ENCODE assay signal across 14 cellular contexts in the genomic region with DNA sequence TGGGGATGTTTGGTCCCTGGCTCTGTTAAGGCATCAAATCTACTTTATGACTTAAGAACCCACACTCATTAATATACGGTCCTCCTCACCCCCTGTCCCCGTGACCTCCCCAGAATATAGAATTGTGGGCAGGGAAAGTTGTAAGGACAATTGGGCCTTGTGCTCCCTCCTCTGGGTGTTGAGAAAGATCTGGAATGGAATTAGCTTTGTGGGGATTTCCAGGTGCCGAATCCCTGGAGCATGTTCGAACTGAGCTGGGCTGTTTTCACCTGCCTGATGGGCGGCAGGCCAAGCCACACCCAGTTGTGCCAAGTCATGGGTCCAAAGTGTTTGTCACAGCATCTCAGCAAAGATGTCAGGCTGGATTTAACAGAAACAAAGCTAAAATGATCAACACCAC.
A peak's percentile ranks its signal among the peaks of the same experiment; 100 is the strongest.
DNase-seq lines count a peak whose midpoint lies in the region; ATAC-seq, FAIRE-seq and TF ChIP-seq lines count a peak whose summit lies in the region.
"Had no signal": no experiment of that assay in that cellular context is flagged by ENCODE, and none has a peak within 500 bp of the region (broad histone marks: within the 10 kb centered on the region; RNA-seq: fewer than 3 reads in every experiment).

No MANE protein-coding gene starts in this region.

- no peaks in the 10 kb centered on the region for H3K27me3 ChIP-seq in endothelial cell of umbilical vein (ENCODE audit: control insufficient read depth in 2 of 2, insufficient read depth in 2 of 2, low read length in 2 of 2)
- H3K27me3 ChIP-seq in muscle layer of duodenum (ENCODE audit: low read depth, low read length): no peaks in the 10 kb centered on the region
- H3K27me3 ChIP-seq in heart right ventricle: no peaks in the 10 kb centered on the region

- H2AFZ ChIP-seq in endothelial cell of umbilical vein (ENCODE audit: low read depth, low read length): peak overlapping the region; percentile 38

- CTCF ChIA-PET in endothelial cell of umbilical vein (lab: Charles Lee): interaction anchor here (2.1 kb wide), 1 partner anchor 135 kb away, joined by 10 read pairs; no protein-coding TSS in a partner anchor

- no peaks in the 10 kb centered on the region for H3K79me2 ChIP-seq in endothelial cell of umbilical vein (ENCODE audit: control insufficient read depth, insufficient read depth, low read length)

- WGBS in heart right ventricle, 2 donors: 71 to 89% methylated on average over 5 of the region's 5 CpGs

- H3K9me3 ChIP-seq in endothelial cell of umbilical vein (replicated peaks; ENCODE audit: control insufficient read depth, insufficient read depth, low read length) (no peaks in the 10 kb centered on the region), muscle layer of duodenum (ENCODE audit: control insufficient read depth in 1 of 2, low read length in 2 of 2) (no peaks in the 10 kb centered on the region), heart right ventricle (peaks cover 0 to 4% (median 0%) of the 10 kb centered on the region in 11 donors)
- H3K9me3 ChIP-seq: lower lobe of right lung, thoracic aorta had no signal

- DNase-seq in COR-L47 (lab: John Stamatoyannopoulos, UW) (peak; percentile 32), NCI-H2196 treated with DMSO at 0.1 percent for 48 hours (lab: John Stamatoyannopoulos, UW; ENCODE audit: unreplicated experiment) (peak; percentile 35), endothelial cell of umbilical vein (ENCODE audit: low read depth, low spot score) (no peak), heart right ventricle (no peak), DMS153 treated with DMSO at 0.1 percent for 48 hours (lab: John Stamatoyannopoulos, UW; ENCODE audit: unreplicated experiment) (no peak), UCSD-AML1 (lab: John Stamatoyannopoulos, UW; ENCODE audit: unreplicated experiment) (no peak)
- DNase-seq: activated CD8-positive, alpha-beta memory T cell treated with anti-CD3 and anti-CD28 coated beads for 24 hours; lower lobe of right lung; NCI-H1048; T-helper 9 cell had no signal

- H3K4me1 ChIP-seq in endothelial cell of umbilical vein (ENCODE audit: control insufficient read depth, extremely low read depth, insufficient read depth, low read length) (peaks cover 12% of the 10 kb centered on the region), muscle layer of duodenum (ENCODE audit: control insufficient read depth in 1 of 2, insufficient read depth in 2 of 2, low read length in 2 of 2) (peaks cover 6 to 7% of the 10 kb centered on the region in 2 donors), heart right ventricle (peaks cover 6 to 28% (median 18%) of the 10 kb centered on the region in 9 donors)

- H3K4me3 ChIP-seq in endothelial cell of umbilical vein (replicated peaks in 1 of 3; ENCODE audit: insufficient read depth in 1 of 3, low read depth in 1 of 3, low read length in 3 of 3) (no peak overlapping the region), muscle layer of duodenum (ENCODE audit: low read depth in 1 of 2, low read length in 2 of 2) (no peak overlapping the region), heart right ventricle (no peak overlapping the region)
- H3K4me3 ChIP-seq: lower lobe of right lung, thoracic aorta had no signal

- H3K9me1 ChIP-seq in endothelial cell of umbilical vein (replicated peaks; ENCODE audit: control insufficient read depth, extremely low read depth, insufficient read depth, low read length): no peaks in the 10 kb centered on the region

- H3K36me3 ChIP-seq in endothelial cell of umbilical vein (ENCODE audit: control insufficient read depth in 2 of 2, extremely low read depth in 1 of 2, insufficient read depth in 2 of 2, low read length in 2 of 2): no peaks in the 10 kb centered on the region
- H3K36me3 ChIP-seq in muscle layer of duodenum (ENCODE audit: control insufficient read depth in 1 of 2, insufficient read depth in 2 of 2, low read length in 2 of 2): no peaks in the 10 kb centered on the region
- H3K36me3 ChIP-seq in heart right ventricle: no peaks in the 10 kb centered on the region
- H3K36me3 ChIP-seq: lower lobe of right lung, thoracic aorta had no signal

- no peak overlapping the region for H3K27ac ChIP-seq in endothelial cell of umbilical vein (ENCODE audit: insufficient read depth, low read depth, low read length)
- peak overlapping the region; percentile 85 for H3K27ac ChIP-seq in muscle layer of duodenum (ENCODE audit: low read length)
- no peak overlapping the region for H3K27ac ChIP-seq in heart right ventricle
- H3K27ac ChIP-seq: HL-60, lower lobe of right lung, thoracic aorta had no signal

- no peak overlapping the region for H3K9ac ChIP-seq in endothelial cell of umbilical vein (replicated peaks; ENCODE audit: extremely low read depth, insufficient read depth, low read length)

- POLR2A ChIA-PET in endothelial cell of umbilical vein (lab: Charles Lee): no interaction called here

- TF ChIP-seq CTCF in endothelial cell of umbilical vein (IDR thresholded peaks at IDR 0.05; ENCODE audit: extremely low read depth in 1 of 2, insufficient read depth in 1 of 2, low read depth in 1 of 2, low read length in 2 of 2) (no peak), heart right ventricle (IDR thresholded peaks at IDR 0.05) (no peak)

- no peaks in the 10 kb centered on the region for H4K20me1 ChIP-seq in endothelial cell of umbilical vein (replicated peaks; ENCODE audit: control insufficient read depth, extremely low read depth, insufficient read depth, low read length)

- TF ChIP-seq POLR2A in endothelial cell of umbilical vein (IDR thresholded peaks at IDR 0.05; ENCODE audit: low read depth, low read length): no peak

- no TSS peak for BruUV-seq in endothelial cell of umbilical vein (replicated peaks; lab: Mats Ljungman, UMichigan)

- dilution Hi-C loops in endothelial cell of umbilical vein (cut with MboI; ENCODE audit: extremely low pct_ligation_motif_present, low sequenced_read_pairs): no loop called here

- intact Hi-C loops in endothelial cell of umbilical vein (cut with micrococcal nuclease): no loop called here
- intact Hi-C loops in heart right ventricle (cut with DNase I): loop anchor here (5.0 to 10.0 kb wide), 10 partner anchors 127 to 418 kb away; no protein-coding TSS in a partner anchor

- FAIRE-seq in endothelial cell of umbilical vein (lab: Jason Lieb, UNC): no peak

- no peak overlapping the region for H3K4me2 ChIP-seq in endothelial cell of umbilical vein (ENCODE audit: insufficient read depth, low read length)

- ATAC-seq in heart right ventricle (no peak), HG02588 (IDR thresholded peaks at IDR 0.05; ENCODE audit: unreplicated experiment) (no peak)
- ATAC-seq: lower lobe of right lung had no signal

TF ChIP-seq in endothelial cell of umbilical vein, 7 proteins besides CTCF, POLR2A, EP300 and RAD21:
- no peak for TF ChIP-seq EZH2 (IDR thresholded peaks at IDR 0.05; ENCODE audit: borderline replicate concordance, low read depth, low read length, severe bottlenecking)
- TF ChIP-seq MYC (IDR thresholded peaks at IDR 0.05; ENCODE audit: low read depth, low read length): no peak
- no peak for TF ChIP-seq GATA2 (IDR thresholded peaks at IDR 0.05; ENCODE audit: insufficient read depth, insufficient read length, low read depth, low read length)
- no peak for TF ChIP-seq POLR2AphosphoS5 (IDR thresholded peaks at IDR 0.05; ENCODE audit: insufficient read depth, low read depth, low read length)
- TF ChIP-seq, protein P1, sequence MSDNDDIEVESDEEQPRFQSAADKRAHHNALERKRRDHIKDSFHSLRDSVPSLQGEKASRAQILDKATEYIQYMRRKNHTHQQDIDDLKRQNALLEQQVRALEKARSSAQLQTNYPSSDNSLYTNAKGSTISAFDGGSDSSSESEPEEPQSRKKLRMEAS (IDR thresholded peaks at IDR 0.05; ENCODE audit: insufficient read depth, insufficient read length): no peak
- no peak for TF ChIP-seq FOS (IDR thresholded peaks at IDR 0.05; ENCODE audit: borderline replicate concordance, insufficient read depth, low read length)
TF ChIP-seq in endothelial cell of umbilical vein: peak in this region for 0.

Comparison
In these comparisons a context has a peak if more than half of its experiments do, and no peak if none do; other contexts are left out.
1. DNase-seq: peak in COR-L47 (single experiment) and NCI-H2196 treated with DMSO at 0.1 percent for 48 hours (single experiment); none in endothelial cell of umbilical vein (single experiment), heart right ventricle (0 of 2), DMS153 treated with DMSO at 0.1 percent for 48 hours (single experiment) and UCSD-AML1 (single experiment).